2 cellular contexts compared by ENCODE assay signal in the genomic region with DNA sequence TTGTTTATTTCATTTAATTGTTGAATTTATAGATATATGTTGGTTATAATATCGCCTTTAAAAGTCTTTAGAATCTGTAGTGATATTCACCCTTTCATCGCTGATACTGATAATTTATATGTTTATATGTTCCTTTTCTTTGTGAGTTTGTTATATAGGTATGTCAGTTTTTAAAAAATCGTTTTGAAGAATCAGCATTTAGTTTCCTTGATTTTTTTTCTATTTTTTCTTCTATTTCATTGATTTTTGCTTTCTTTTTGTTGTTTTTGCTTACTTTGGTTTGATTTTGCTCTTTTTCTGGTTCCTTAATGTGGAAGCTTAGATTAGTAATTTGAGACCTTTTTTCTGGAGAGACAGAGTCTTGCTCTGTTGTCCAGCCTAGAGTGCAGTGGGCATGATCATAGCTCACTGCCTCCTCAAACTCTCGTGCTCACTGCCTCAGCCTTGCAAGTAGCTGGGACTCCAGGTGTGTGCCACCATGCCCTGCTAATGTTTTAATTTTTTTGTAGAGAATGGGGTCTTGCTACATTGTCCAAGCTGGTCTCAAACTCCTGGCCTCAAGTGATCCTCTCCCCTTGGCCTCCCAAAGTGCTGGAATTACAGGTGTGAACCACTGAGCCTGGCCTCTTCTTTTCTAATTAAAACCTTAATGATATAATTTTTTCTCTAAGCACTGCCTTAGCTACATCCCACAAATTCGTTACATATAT.
TF ChIP-seq lines count a peak whose summit lies in the region.

No MANE protein-coding gene starts in this region.

TF ChIP-seq in WTC11, 78 proteins besides CTCF, POLR2A, EP300 and RAD21:
- TF ChIP-seq ZNF121 (CRISPR knock-in tag; IDR thresholded peaks at IDR 0.05), result peak; percentile 89
- TF ChIP-seq KAT7 (CRISPR knock-in tag; IDR thresholded peaks at IDR 0.05; ENCODE audit: borderline replicate concordance), result no peak

TF ChIP-seq in HEK293T, 16 proteins besides CTCF, POLR2A, EP300 and RAD21:
- no peak for TF ChIP-seq TARDBP (IDR thresholded peaks at IDR 0.05)
- no peak for TF ChIP-seq FOXA1 (IDR thresholded peaks at IDR 0.05)
- TF ChIP-seq ARNT (IDR thresholded peaks at IDR 0.05), result no peak
- TF ChIP-seq ELF4 (IDR thresholded peaks at IDR 0.05), result no peak
- no peak for TF ChIP-seq SUZ12 (IDR thresholded peaks at IDR 0.05)
